ENCODE assay signal across 14 cellular contexts in the genomic region with DNA sequence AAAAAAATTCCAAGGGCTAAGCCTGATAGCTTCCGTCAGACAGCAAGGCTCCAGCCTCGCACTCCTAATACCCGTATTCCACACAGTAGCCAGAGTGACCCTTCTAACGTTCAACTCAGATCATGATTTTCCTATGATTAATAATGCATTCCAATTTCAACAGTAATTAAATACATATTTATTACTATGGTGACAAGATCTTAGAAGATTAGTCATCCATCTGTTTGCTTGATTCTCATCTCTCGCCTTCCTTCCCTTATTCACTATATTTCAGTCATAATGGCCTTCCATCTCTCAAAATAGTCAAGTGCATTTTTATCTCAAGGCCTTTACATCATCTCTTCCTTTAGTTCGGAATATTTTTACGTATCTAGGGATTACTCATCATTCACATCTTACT.
DNase-seq lines count a peak whose midpoint lies in the region; ATAC-seq, FAIRE-seq and TF ChIP-seq lines count a peak whose summit lies in the region.
"Had no signal": no experiment of that assay in that cellular context is flagged by ENCODE, and none has a peak within 500 bp of the region (broad histone marks: within the 10 kb centered on the region; RNA-seq: fewer than 3 reads in every experiment).

No MANE protein-coding gene starts in this region.

- no peak overlapping the region for H3K9ac ChIP-seq in astrocyte (ENCODE audit: low read length)

- intact Hi-C loops in esophagus muscularis mucosa (cut with DNase I): no loop called here

- H3K36me3 Mint-ChIP-seq in astrocyte (ENCODE audit: low read depth, unreplicated experiment): no peaks in the 10 kb centered on the region
- H3K36me3 Mint-ChIP-seq: CD14-positive monocyte; CD8-positive, alpha-beta T cell; IgD-negative memory B cell had no signal

- TF ChIP-seq POLR2A in esophagus muscularis mucosa (IDR thresholded peaks at IDR 0.05; ENCODE audit: low read depth): no peak

- H2AFZ ChIP-seq in astrocyte (ENCODE audit: low read depth, low read length): no peak overlapping the region

- H3K27ac Mint-ChIP-seq in astrocyte (ENCODE audit: unreplicated experiment): no peak overlapping the region
- H3K27ac Mint-ChIP-seq: CD14-positive monocyte; CD8-positive, alpha-beta T cell; IgD-negative memory B cell had no signal

- no peak for ATAC-seq in GM18519 (IDR thresholded peaks at IDR 0.05; ENCODE audit: low FRiP score, unreplicated experiment)
- ATAC-seq: CD8-positive, alpha-beta T cell had no signal

- H3K4me3 ChIP-seq in astrocyte (ENCODE audit: insufficient read depth, low read depth, low read length) (no peak overlapping the region), epithelial cell of esophagus (ENCODE audit: low read length) (no peak overlapping the region), esophagus muscularis mucosa (no peak overlapping the region)

- no peaks in the 10 kb centered on the region for H3K9me3 ChIP-seq in astrocyte (ENCODE audit: insufficient read depth, low read depth, low read length)
- H3K9me3 ChIP-seq in esophagus muscularis mucosa: no peaks in the 10 kb centered on the region

- no peaks in the 10 kb centered on the region for H3K79me2 ChIP-seq in astrocyte (ENCODE audit: insufficient read depth, low read length)

- no peak for TF ChIP-seq CTCF in astrocyte (IDR thresholded peaks at IDR 0.05; ENCODE audit: insufficient read depth, low read depth, low read length)
- no peak for TF ChIP-seq CTCF in epithelial cell of esophagus (IDR thresholded peaks at IDR 0.05; ENCODE audit: insufficient read depth, low read depth, low read length, missing control alignments)
- no peak for TF ChIP-seq CTCF in esophagus muscularis mucosa (IDR thresholded peaks at IDR 0.05)

- H3K27me3 Mint-ChIP-seq in astrocyte (ENCODE audit: low read depth, unreplicated experiment): no peaks in the 10 kb centered on the region
- H3K27me3 Mint-ChIP-seq: IgD-negative memory B cell had no signal

- TF ChIP-seq EP300 in esophagus muscularis mucosa (IDR thresholded peaks at IDR 0.05): no peak

- H3K27ac ChIP-seq in astrocyte (ENCODE audit: low read depth, low read length) (no peak overlapping the region), esophagus muscularis mucosa (replicated peaks in 1 of 4) (no peak overlapping the region)

- H3K4me3 Mint-ChIP-seq in astrocyte (ENCODE audit: unreplicated experiment): no peak overlapping the region
- H3K4me3 Mint-ChIP-seq: CD14-positive monocyte; CD8-positive, alpha-beta T cell; IgD-negative memory B cell had no signal

- H3K4me1 Mint-ChIP-seq in astrocyte (ENCODE audit: low read depth, unreplicated experiment): no peaks in the 10 kb centered on the region
- H3K4me1 Mint-ChIP-seq: IgD-negative memory B cell had no signal

- H3K27me3 ChIP-seq in astrocyte (ENCODE audit: insufficient read depth, low read length) (no peaks in the 10 kb centered on the region), esophagus muscularis mucosa (no peaks in the 10 kb centered on the region)

- WGBS in esophagus muscularis mucosa: 76% methylated on average over 7 of the region's 7 CpGs

- DNase-seq in NCI-H524 treated with DMSO at 0.1 percent for 48 hours (lab: John Stamatoyannopoulos, UW) (peak; percentile 4), astrocyte (ENCODE audit: low read depth) (peak; percentile 26), epithelial cell of esophagus (ENCODE audit: low read depth) (peak; percentile 37), NCI-H2171 (lab: John Stamatoyannopoulos, UW) (no peak), SW480 (ENCODE audit: low spot score) (no peak), esophagus muscularis mucosa (ENCODE audit: extremely low spot score) (no peak)
- DNase-seq: CD8-positive, alpha-beta T cell; DND-41; GF-D8 had no signal

- FAIRE-seq in astrocyte (lab: Jason Lieb, UNC): no peak
- FAIRE-seq: A204.1, H54 had no signal

- H4K20me1 ChIP-seq in astrocyte (ENCODE audit: insufficient read depth, low read length): no peaks in the 10 kb centered on the region

- no peaks in the 10 kb centered on the region for H3K9me3 Mint-ChIP-seq in astrocyte (ENCODE audit: unreplicated experiment)
- H3K9me3 Mint-ChIP-seq: CD8-positive, alpha-beta T cell had no signal

- no peaks in the 10 kb centered on the region for H3K36me3 ChIP-seq in astrocyte (ENCODE audit: insufficient read depth, low read length)
- H3K36me3 ChIP-seq in esophagus muscularis mucosa: no peaks in the 10 kb centered on the region

- H3K4me2 ChIP-seq in astrocyte (ENCODE audit: low read length): no peak overlapping the region

- H3K4me1 ChIP-seq in astrocyte (ENCODE audit: insufficient read depth, low read length): no peaks in the 10 kb centered on the region
- H3K4me1 ChIP-seq in esophagus muscularis mucosa: no peaks in the 10 kb centered on the region

Comparison
In these comparisons a context has a peak if more than half of its experiments do, and no peak if none do; other contexts are left out.
1. DNase-seq: peak in NCI-H524 treated with DMSO at 0.1 percent for 48 hours (single experiment), astrocyte (single experiment) and epithelial cell of esophagus (single experiment); none in NCI-H2171 (single experiment), SW480 (single experiment) and esophagus muscularis mucosa (single experiment).